1 cellular context compared by ENCODE assay signal in genomic region chr18:80067321-80067720, GRCh38.
TF ChIP-seq lines count a peak whose summit lies in the region.

No MANE protein-coding gene starts in this region.

TF ChIP-seq in GM12891, 5 proteins besides CTCF, POLR2A, EP300 and RAD21:
- TF ChIP-seq TAF1 (IDR thresholded peaks at IDR 0.05; ENCODE audit: low read depth, low read length): no peak
- no peak for TF ChIP-seq PAX5 (IDR thresholded peaks at IDR 0.05; ENCODE audit: insufficient read depth, low read length, severe bottlenecking)
- no peak for TF ChIP-seq SPI1 (IDR thresholded peaks at IDR 0.05; ENCODE audit: low read depth, low read length)
- TF ChIP-seq POLR2AphosphoS5 (IDR thresholded peaks at IDR 0.05; ENCODE audit: low read depth, low read length): no peak
- no peak for TF ChIP-seq POU2F2 (IDR thresholded peaks at IDR 0.05; ENCODE audit: low read depth, low read length)
